ENCODE assay signal across 8 cellular contexts in the genomic region with DNA sequence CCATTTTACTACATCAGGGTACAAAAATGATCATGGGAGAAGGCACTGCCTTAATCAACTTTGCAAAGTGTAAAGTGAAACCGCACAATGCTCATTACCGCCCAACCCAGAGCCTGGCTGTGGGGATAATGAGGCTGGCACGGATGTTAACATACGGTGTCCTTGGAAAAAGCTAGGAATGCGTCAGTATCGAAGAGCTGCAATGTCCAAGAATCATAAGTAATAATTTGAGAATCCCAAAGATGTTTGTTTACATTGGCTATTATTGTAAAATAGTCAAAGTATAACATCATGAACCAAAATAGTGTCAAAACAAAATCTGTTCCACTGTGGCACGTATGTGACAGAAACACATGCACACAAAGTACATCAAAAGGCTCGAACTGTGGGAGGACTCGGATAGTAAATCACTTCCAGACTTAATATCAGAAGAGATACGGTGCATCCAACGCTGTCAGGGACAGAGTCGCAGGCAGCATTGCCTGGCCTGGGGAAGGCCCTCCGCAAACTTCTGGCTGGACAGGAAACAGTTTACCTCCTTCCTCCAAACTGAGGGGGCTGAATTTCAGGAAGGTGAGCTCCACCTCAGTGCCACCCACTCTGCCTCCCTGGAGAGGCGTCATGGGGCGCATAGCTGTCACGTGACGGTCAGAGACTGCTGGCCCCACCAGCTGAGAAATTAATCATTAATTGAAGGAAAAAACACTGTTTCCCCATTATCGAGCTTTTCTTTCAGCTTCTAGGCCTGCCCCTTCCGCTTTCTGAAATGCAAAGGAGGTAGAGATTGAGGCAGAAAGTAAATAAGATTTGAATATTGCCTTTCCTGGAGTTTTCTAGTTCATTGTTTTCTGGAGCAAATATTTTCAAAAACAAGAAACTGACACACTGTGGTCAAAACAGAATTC. TPM values are rescaled to one million over a fixed set of nuclear protein-coding genes. Genes with fewer than 3 reads are reported as not detected.
DNase-seq lines count a peak whose midpoint lies in the region; ATAC-seq and TF ChIP-seq lines count a peak whose summit lies in the region.

No MANE protein-coding gene starts in this region.

- peaks cover 3 to 75% (median 63%) of the 10 kb centered on the region in 5 donors for H3K4me1 ChIP-seq in subcutaneous abdominal adipose tissue (ENCODE audit: control insufficient read depth in 5 of 5, insufficient read depth in 5 of 5, low read length in 5 of 5)

- TF ChIP-seq CTCF in brain (conservative IDR thresholded peaks at IDR 0.05), result no peak

- peaks cover 6% of the 10 kb centered on the region for H3K9me3 Mint-ChIP-seq in activated T-cell treated with anti-CD3 and anti-CD28 coated beads, Interleukin-2, amount 50 U/mL, for 24 hours
- H3K9me3 Mint-ChIP-seq in brain, result peaks cover 3 to 25% (median 11%) of the 10 kb centered on the region in 5 experiments

- H3K27ac Mint-ChIP-seq in activated T-cell treated with anti-CD3 and anti-CD28 coated beads, Interleukin-2, amount 50 U/mL, for 24 hours, result peak overlapping the region; percentile 84
- peak overlapping the region; percentile 97 to 98 (median 98) for H3K27ac Mint-ChIP-seq in brain

- H3K9ac ChIP-seq in subcutaneous abdominal adipose tissue (ENCODE audit: low read length in 5 of 5), result peak overlapping the region; percentile 63 to 81 (median 80)

- no peaks in the 10 kb centered on the region for H3K36me3 ChIP-seq in subcutaneous abdominal adipose tissue (ENCODE audit: control insufficient read depth in 5 of 5, insufficient read depth in 5 of 5, low read length in 5 of 5)

- no peaks in the 10 kb centered on the region for H3K9me3 ChIP-seq in subcutaneous abdominal adipose tissue (ENCODE audit: control insufficient read depth in 5 of 5, low read length in 5 of 5)

- no peaks in the 10 kb centered on the region for H3K27me3 ChIP-seq in subcutaneous abdominal adipose tissue (ENCODE audit: control insufficient read depth in 5 of 5, insufficient read depth in 4 of 5, low read length in 5 of 5)

- H3K4me3 Mint-ChIP-seq in activated T-cell treated with anti-CD3 and anti-CD28 coated beads, Interleukin-2, amount 50 U/mL, for 24 hours, result peak overlapping the region; percentile 78
- peak overlapping the region; percentile 87 to 99 (median 92) for H3K4me3 Mint-ChIP-seq in brain

- intact Hi-C loops in left colon (cut with DNase I, micrococcal nuclease), result no loop called here

- peaks cover 46% of the 10 kb centered on the region for H3K4me1 Mint-ChIP-seq in activated T-cell treated with anti-CD3 and anti-CD28 coated beads, Interleukin-2, amount 50 U/mL, for 24 hours (ENCODE audit: low read depth)
- peaks cover 51% of the 10 kb centered on the region for H3K4me1 Mint-ChIP-seq in brain

- no peak for DNase-seq in activated T-cell treated with anti-CD3 and anti-CD28 coated beads, Interleukin-2, amount 50 U/mL, for 24 hours
- DNase-seq in activated T-cell treated with anti-CD3 and anti-CD28 coated beads for 4 hours (no peak), NCI-H345 treated with DMSO at 0.1 percent for 48 hours (lab: John Stamatoyannopoulos, UW; ENCODE audit: unreplicated experiment) (peak; percentile 79), left colon (peak; percentile 69 to 84)

- H3K4me3 ChIP-seq in subcutaneous abdominal adipose tissue (ENCODE audit: low read depth in 1 of 5, low read length in 5 of 5), result peak overlapping the region; percentile 62 to 76 (median 73)

- peaks cover 31% of the 10 kb centered on the region for H3K36me3 Mint-ChIP-seq in activated T-cell treated with anti-CD3 and anti-CD28 coated beads, Interleukin-2, amount 50 U/mL, for 24 hours (ENCODE audit: low read depth)
- H3K36me3 Mint-ChIP-seq in brain, result peaks cover 17% of the 10 kb centered on the region

- H3K27ac ChIP-seq in subcutaneous abdominal adipose tissue (ENCODE audit: low read depth, low read length), result peak overlapping the region; percentile 99

- ATAC-seq in left colon (peak; percentile 31), GM18520 (IDR thresholded peaks at IDR 0.05; ENCODE audit: unreplicated experiment) (no peak), GM21447 (IDR thresholded peaks at IDR 0.05; ENCODE audit: unreplicated experiment) (no peak)

- peaks cover 37% of the 10 kb centered on the region for H3K27me3 Mint-ChIP-seq in activated T-cell treated with anti-CD3 and anti-CD28 coated beads, Interleukin-2, amount 50 U/mL, for 24 hours
- H3K27me3 Mint-ChIP-seq in brain, result peaks cover 26% of the 10 kb centered on the region

RNA-seq across cellular contexts. Expression of gene ID2, which starts 1.8 kb away (rescaled TPM):
- 145 TPM for polyA plus RNA-seq in brain (ENCODE audit: insufficient read depth, low read depth, low replicate concordance)
- total RNA-seq in left colon, result 100 to 1,000 TPM; 145 to 183 TPM

Comparison
In these comparisons a context has a peak if more than half of its experiments do, and no peak if none do; other contexts are left out.
1. DNase-seq: peak in NCI-H345 treated with DMSO at 0.1 percent for 48 hours (single experiment) and left colon (2 of 2); none in activated T-cell treated with anti-CD3 and anti-CD28 coated beads, Interleukin-2, amount 50 U/mL, for 24 hours (single experiment) and activated T-cell treated with anti-CD3 and anti-CD28 coated beads for 4 hours (single experiment).